ENCODE assay signal across 11 cellular contexts in the genomic region with DNA sequence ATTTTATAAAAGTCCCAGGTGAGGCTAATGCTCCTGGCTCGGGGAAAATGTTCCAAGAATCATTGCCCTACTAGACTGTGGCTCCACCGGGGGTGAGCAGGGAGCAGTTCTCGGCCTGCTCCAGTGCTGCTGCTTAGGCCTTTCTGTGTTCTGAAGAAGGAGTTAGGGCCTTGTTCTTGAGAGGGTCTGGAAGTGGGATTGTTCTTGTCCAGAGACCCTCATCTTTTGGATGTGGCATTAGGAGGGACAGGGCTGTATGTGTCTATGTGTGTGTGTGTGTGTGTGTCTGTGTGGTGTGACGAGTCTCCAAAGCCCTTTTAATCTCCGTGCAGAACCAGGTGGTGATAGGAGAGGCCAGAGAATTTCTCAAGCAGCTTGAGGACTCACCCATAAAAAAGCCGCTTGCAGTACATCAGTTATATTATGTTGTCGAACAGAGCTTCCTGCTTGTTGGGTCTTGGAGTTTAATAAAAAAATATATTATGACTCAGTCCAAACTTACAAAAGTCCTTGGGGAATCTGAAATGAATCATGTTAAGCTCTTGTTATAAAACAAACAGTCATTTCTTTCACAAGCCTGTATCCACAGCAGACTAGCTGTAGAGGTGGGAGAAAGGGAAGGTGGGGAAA.
A peak's percentile ranks its signal among the peaks of the same experiment; 100 is the strongest.
DNase-seq lines count a peak whose midpoint lies in the region; ATAC-seq, FAIRE-seq and TF ChIP-seq lines count a peak whose summit lies in the region.
"Had no signal": no experiment of that assay in that cellular context is flagged by ENCODE, and none has a peak within 500 bp of the region (broad histone marks: within the 10 kb centered on the region; RNA-seq: fewer than 3 reads in every experiment).

No MANE protein-coding gene starts in this region.

- in situ Hi-C loops in GM23248 (cut with MboI): no loop called here

- no peak for TF ChIP-seq CTCF in astrocyte (IDR thresholded peaks at IDR 0.05; ENCODE audit: insufficient read depth, low read depth, low read length)

- H4K20me1 ChIP-seq in GM23248 (ENCODE audit: insufficient read depth) (no peaks in the 10 kb centered on the region), astrocyte (ENCODE audit: insufficient read depth, low read length) (no peaks in the 10 kb centered on the region)

- peak; percentile 65 for FAIRE-seq in astrocyte (lab: Jason Lieb, UNC)

- no peaks in the 10 kb centered on the region for H3K9me2 ChIP-seq in GM23248 (ENCODE audit: insufficient read depth)

- ATAC-seq in HG03342 (IDR thresholded peaks at IDR 0.05; ENCODE audit: unreplicated experiment): no peak
- ATAC-seq in HG02571 (IDR thresholded peaks at IDR 0.05; ENCODE audit: unreplicated experiment): no peak
- ATAC-seq: natural killer cell treated with Interleukin-12 subunit alpha and Interleukin-12 subunit beta and Interleukin-15 and Interleukin-18, amount 100 ng/mL, for 72 hours had no signal

- no peaks in the 10 kb centered on the region for H3K9me3 Mint-ChIP-seq in astrocyte (ENCODE audit: unreplicated experiment)
- H3K9me3 Mint-ChIP-seq: natural killer cell treated with Interleukin-12 subunit alpha and Interleukin-12 subunit beta and Interleukin-15 and Interleukin-18, amount 100 ng/mL, for 72 hours had no signal

- H3K9me3 ChIP-seq in GM23248 (ENCODE audit: low read depth): no peaks in the 10 kb centered on the region
- H3K9me3 ChIP-seq in astrocyte (ENCODE audit: insufficient read depth, low read depth, low read length): no peaks in the 10 kb centered on the region

- H2AFZ ChIP-seq in GM23248 (no peak overlapping the region), astrocyte (ENCODE audit: low read depth, low read length) (peak overlapping the region; percentile 60)

- no peak overlapping the region for H3K4me3 Mint-ChIP-seq in astrocyte (ENCODE audit: unreplicated experiment)
- H3K4me3 Mint-ChIP-seq: natural killer cell treated with Interleukin-12 subunit alpha and Interleukin-12 subunit beta and Interleukin-15 and Interleukin-18, amount 100 ng/mL, for 72 hours had no signal

- H3K4me3 ChIP-seq in GM23248 (no peak overlapping the region), astrocyte (ENCODE audit: insufficient read depth, low read depth, low read length) (peak overlapping the region; percentile 3), skeletal muscle cell (ENCODE audit: low read depth, low read length) (no peak overlapping the region)

- peaks cover 10% of the 10 kb centered on the region for H3K4me1 Mint-ChIP-seq in astrocyte (ENCODE audit: low read depth, unreplicated experiment)

- no peak overlapping the region for H3K27ac Mint-ChIP-seq in astrocyte (ENCODE audit: unreplicated experiment)
- H3K27ac Mint-ChIP-seq: natural killer cell treated with Interleukin-12 subunit alpha and Interleukin-12 subunit beta and Interleukin-15 and Interleukin-18, amount 100 ng/mL, for 72 hours had no signal

- peaks cover 17% of the 10 kb centered on the region for H3F3A ChIP-seq in GM23248 (ENCODE audit: insufficient read depth)

- H3K9ac ChIP-seq in GM23248 (peak overlapping the region; percentile 32; the same call in 1 of the 2 replicates), astrocyte (ENCODE audit: low read length) (peak overlapping the region; percentile 75)

- H3K27ac ChIP-seq in GM23248 (peak overlapping the region; percentile 61), astrocyte (ENCODE audit: low read depth, low read length) (peak overlapping the region; percentile 92)

- no peaks in the 10 kb centered on the region for H3K27me3 ChIP-seq in GM23248 (replicated peaks; ENCODE audit: insufficient read depth)
- H3K27me3 ChIP-seq in astrocyte (ENCODE audit: insufficient read depth, low read length): no peaks in the 10 kb centered on the region

- H3K36me3 ChIP-seq in GM23248 (ENCODE audit: low read depth) (no peaks in the 10 kb centered on the region), astrocyte (ENCODE audit: insufficient read depth, low read length) (no peaks in the 10 kb centered on the region)

- DNase-seq in GM23248 (peak; percentile 94), astrocyte (ENCODE audit: low read depth) (peak; percentile 96), glomerular visceral epithelial cell (ENCODE audit: extremely low spot score) (peak; percentile 66), skeletal muscle cell (ENCODE audit: low read depth) (peak; percentile 96), anterior cingulate cortex (lab: John Stamatoyannopoulos, UW) (no peak)
- no peak for DNase-seq in activated CD8-positive, alpha-beta memory T cell treated with anti-CD3 and anti-CD28 coated beads for 24 hours
- DNase-seq: activated CD8-positive, alpha-beta memory T cell treated with anti-CD3 and anti-CD28 coated beads, Interleukin-2, amount 50 U/mL, for 4 hours; NCI-H1930 had no signal

- H3K4me2 ChIP-seq in GM23248 (ENCODE audit: unreplicated experiment) (peak overlapping the region; percentile 31), astrocyte (ENCODE audit: low read length) (peak overlapping the region; percentile 75)

- no peaks in the 10 kb centered on the region for H3K36me3 Mint-ChIP-seq in astrocyte (ENCODE audit: low read depth, unreplicated experiment)
- H3K36me3 Mint-ChIP-seq: natural killer cell treated with Interleukin-12 subunit alpha and Interleukin-12 subunit beta and Interleukin-15 and Interleukin-18, amount 100 ng/mL, for 72 hours had no signal

- peaks cover 1% of the 10 kb centered on the region for H3K27me3 Mint-ChIP-seq in astrocyte (ENCODE audit: low read depth, unreplicated experiment)
- H3K27me3 Mint-ChIP-seq: natural killer cell treated with Interleukin-12 subunit alpha and Interleukin-12 subunit beta and Interleukin-15 and Interleukin-18, amount 100 ng/mL, for 72 hours had no signal

- 28% methylated on average over 7 of the region's 7 CpGs for WGBS in GM23248 (ENCODE audit: low coverage in 1 of 2, low lambda C conversion rate in 2 of 2, missing lambda C conversion rate in 2 of 2), 2 experiments

- H3K4me1 ChIP-seq in GM23248 (ENCODE audit: insufficient read depth) (peaks cover 17% of the 10 kb centered on the region), astrocyte (ENCODE audit: insufficient read depth, low read length) (peaks cover 28% of the 10 kb centered on the region)

- no peaks in the 10 kb centered on the region for H3K79me2 ChIP-seq in GM23248 (ENCODE audit: insufficient read depth)
- no peaks in the 10 kb centered on the region for H3K79me2 ChIP-seq in astrocyte (ENCODE audit: insufficient read depth, low read length)

Comparison
In these comparisons a context has a peak if more than half of its experiments do, and no peak if none do; other contexts are left out.
1. DNase-seq: peak in GM23248 (single experiment), astrocyte (single experiment), glomerular visceral epithelial cell (single experiment) and skeletal muscle cell (single experiment); none in activated CD8-positive, alpha-beta memory T cell treated with anti-CD3 and anti-CD28 coated beads for 24 hours (single experiment) and anterior cingulate cortex (0 of 58).